Comparison of ENCODE assay signal across 10 cellular contexts in the genomic region with DNA sequence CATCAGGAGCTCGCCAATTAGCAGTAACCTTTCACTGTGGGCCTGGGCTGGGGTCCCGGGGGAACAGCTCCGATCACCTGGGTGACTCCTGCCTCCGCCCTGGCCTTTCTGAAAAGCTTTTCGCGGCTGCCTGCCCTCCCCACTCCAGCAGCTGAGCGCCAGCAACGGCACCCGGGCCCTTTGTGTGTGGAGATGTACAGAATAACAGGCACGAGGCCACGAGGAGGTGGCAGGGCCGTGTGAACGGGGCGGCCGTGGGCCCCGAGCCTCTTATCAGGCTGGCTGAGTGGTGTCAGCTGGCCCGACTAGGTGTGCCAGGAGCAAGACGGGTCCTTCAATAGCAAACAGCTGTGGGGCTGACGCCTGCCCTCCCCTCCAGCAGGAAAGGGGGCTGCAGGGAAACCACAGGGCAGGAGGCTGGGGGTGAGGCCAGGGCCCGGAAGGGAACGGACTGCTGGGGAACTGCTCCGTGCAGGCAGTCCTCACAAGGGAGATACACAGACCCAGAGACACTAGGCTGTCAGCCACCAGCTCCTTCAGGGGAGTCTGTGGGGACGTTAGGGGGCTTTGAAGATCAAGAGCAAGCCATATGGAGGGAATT. TPM values are rescaled to one million over a fixed set of nuclear protein-coding genes. Genes with fewer than 3 reads are reported as not detected.
DNase-seq lines count a peak whose midpoint lies in the region; ATAC-seq and TF ChIP-seq lines count a peak whose summit lies in the region.
"Had no signal": no experiment of that assay in that cellular context is flagged by ENCODE, and none has a peak within 500 bp of the region (broad histone marks: within the 10 kb centered on the region; RNA-seq: fewer than 3 reads in every experiment).

No MANE protein-coding gene starts in this region.

- peak overlapping the region; percentile 69 for H3K27ac ChIP-seq in CD4-positive, CD25-positive, alpha-beta regulatory T cell (ENCODE audit: insufficient read depth, low read length, poor library complexity, severe bottlenecking)
- no peak overlapping the region for H3K27ac ChIP-seq in HEK293 (ENCODE audit: extremely low read depth, low read depth, low read length)
- H3K27ac ChIP-seq in left lung = no peak overlapping the region

- H3K9me3 ChIP-seq in CD4-positive, CD25-positive, alpha-beta regulatory T cell (ENCODE audit: control insufficient read depth in 2 of 2, low read length in 2 of 2) = no peaks in the 10 kb centered on the region
- H3K9me3 ChIP-seq in HEK293 (ENCODE audit: control insufficient read depth, insufficient read depth, low read depth, low read length) (no peaks in the 10 kb centered on the region), left lung (no peaks in the 10 kb centered on the region)

- no peaks in the 10 kb centered on the region for H3K27me3 ChIP-seq in CD4-positive, CD25-positive, alpha-beta regulatory T cell (ENCODE audit: control insufficient read depth, insufficient read depth, low read length)
- peaks cover 0 to 17% of the 10 kb centered on the region in 2 donors for H3K27me3 ChIP-seq in left lung

- peak overlapping the region; percentile 27 to 70 (median 56) for H3K4me3 Mint-ChIP-seq in CD4-positive, CD25-positive, alpha-beta regulatory T cell
- H3K4me3 Mint-ChIP-seq in activated T-cell treated with anti-CD3 and anti-CD28 coated beads, Interleukin-2, amount 50 U/mL, for 24 hours = peak overlapping the region; percentile 41

- H3K4me1 ChIP-seq in CD4-positive, CD25-positive, alpha-beta regulatory T cell (ENCODE audit: control insufficient read depth, insufficient read depth, low read length, poor library complexity, severe bottlenecking) = peaks cover 83% of the 10 kb centered on the region
- H3K4me1 ChIP-seq in HEK293 (ENCODE audit: control insufficient read depth, insufficient read depth, low read length) (peaks cover 2% of the 10 kb centered on the region; the same call in 1 of the 2 replicates), left lung (peaks cover 4 to 34% of the 10 kb centered on the region in 2 donors)

- H3K27me3 Mint-ChIP-seq in CD4-positive, CD25-positive, alpha-beta regulatory T cell = no peaks in the 10 kb centered on the region
- H3K27me3 Mint-ChIP-seq in activated T-cell treated with anti-CD3 and anti-CD28 coated beads, Interleukin-2, amount 50 U/mL, for 24 hours = no peaks in the 10 kb centered on the region

- no peak for TF ChIP-seq CTCF in HEK293 (tag by site-specific recombination; IDR thresholded peaks at IDR 0.05)
- TF ChIP-seq CTCF in left lung (IDR thresholded peaks at IDR 0.05) = no peak

- peak; percentile 52 to 61 for ATAC-seq in CD4-positive, CD25-positive, alpha-beta regulatory T cell (ENCODE audit: low read depth in 2 of 2)
- peak; percentile 56 for ATAC-seq in left lung
- ATAC-seq in GM21526 (IDR thresholded peaks at IDR 0.05; ENCODE audit: low FRiP score, unreplicated experiment) = no peak

- intact Hi-C loops in left lung (cut with DNase I) = no loop called here

- H3K27ac Mint-ChIP-seq in CD4-positive, CD25-positive, alpha-beta regulatory T cell = peak overlapping the region; percentile 88 to 95 (median 95)
- peak overlapping the region; percentile 89 for H3K27ac Mint-ChIP-seq in activated T-cell treated with anti-CD3 and anti-CD28 coated beads, Interleukin-2, amount 50 U/mL, for 24 hours

- POLR2A ChIA-PET in HEK293 (lab: Yijun Ruan, JAX) = no interaction called here

- peak in 2 of 3 donors; percentile 27 to 53 for DNase-seq in CD4-positive, CD25-positive, alpha-beta regulatory T cell
- DNase-seq in activated T-cell treated with anti-CD3 and anti-CD28 coated beads, Interleukin-2, amount 50 U/mL, for 24 hours = peak; percentile 75
- peak in 1 of 2 donors; percentile 78 for DNase-seq in left lung
- DNase-seq in occipital lobe (lab: John Stamatoyannopoulos, UW) = no peak
- DNase-seq in amniotic stem cell (lab: John Stamatoyannopoulos, UW) = no peak
- DNase-seq in NOMO-1 treated with DMSO at 0.1 percent for 48 hours (lab: John Stamatoyannopoulos, UW; ENCODE audit: unreplicated experiment) = no peak
- DNase-seq: NCI-H774 had no signal

- H3K9me3 Mint-ChIP-seq in CD4-positive, CD25-positive, alpha-beta regulatory T cell = no peaks in the 10 kb centered on the region
- no peaks in the 10 kb centered on the region for H3K9me3 Mint-ChIP-seq in activated T-cell treated with anti-CD3 and anti-CD28 coated beads, Interleukin-2, amount 50 U/mL, for 24 hours

- peaks cover 28% of the 10 kb centered on the region for H3K36me3 Mint-ChIP-seq in CD4-positive, CD25-positive, alpha-beta regulatory T cell
- peaks cover 4% of the 10 kb centered on the region for H3K36me3 Mint-ChIP-seq in activated T-cell treated with anti-CD3 and anti-CD28 coated beads, Interleukin-2, amount 50 U/mL, for 24 hours (ENCODE audit: low read depth)

- CTCF ChIA-PET in HEK293 (lab: Yijun Ruan, JAX) = interaction anchor here (11.1 kb wide), 1 partner anchor 124 kb away, joined by 204 read pairs; no protein-coding TSS in a partner anchor

- peaks cover 13% of the 10 kb centered on the region for H3K36me3 ChIP-seq in CD4-positive, CD25-positive, alpha-beta regulatory T cell (ENCODE audit: control insufficient read depth, insufficient read depth, low read length)
- H3K36me3 ChIP-seq in HEK293 (ENCODE audit: control insufficient read depth in 2 of 2, insufficient read depth in 1 of 2, low read length in 2 of 2) (no peaks in the 10 kb centered on the region), left lung (no peaks in the 10 kb centered on the region)

- H3K4me1 Mint-ChIP-seq in CD4-positive, CD25-positive, alpha-beta regulatory T cell = peaks cover 9 to 95% (median 57%) of the 10 kb centered on the region in 4 donors
- peaks cover 83% of the 10 kb centered on the region for H3K4me1 Mint-ChIP-seq in activated T-cell treated with anti-CD3 and anti-CD28 coated beads, Interleukin-2, amount 50 U/mL, for 24 hours (ENCODE audit: low read depth)

- H3K4me3 ChIP-seq in CD4-positive, CD25-positive, alpha-beta regulatory T cell (ENCODE audit: low read depth, low read length) = no peak overlapping the region
- no peak overlapping the region for H3K4me3 ChIP-seq in HEK293 (ENCODE audit: low read depth, low read length)
- H3K4me3 ChIP-seq in left lung = no peak overlapping the region
- H3K4me3 ChIP-seq: lung had no signal

TF ChIP-seq in HEK293, 187 proteins besides CTCF, POLR2A, EP300 and RAD21:
- TF ChIP-seq ZNF692 (tag by site-specific recombination; IDR thresholded peaks at IDR 0.05) (peak; percentile 46; the same call in 1 of the 2 replicates), GLIS1 (tag by site-specific recombination; IDR thresholded peaks at IDR 0.05) (no peak)

RNA-seq across cellular contexts. Expression of gene NOL4L, which starts 56.7 kb away (rescaled TPM):
- total RNA-seq in CD4-positive, CD25-positive, alpha-beta regulatory T cell = 84.8 TPM
- 10 to 100 TPM in 3 of 4 donors, 1 to 10 TPM in 1; 7.1 to 11.4 (median 10.6) TPM for polyA plus RNA-seq in CD4-positive, CD25-positive, alpha-beta regulatory T cell
- total RNA-seq in left lung (10 to 100 TPM; 16.7 to 19.2 TPM), occipital lobe (12.2 TPM)

Comparison
In these comparisons a context has a peak if more than half of its experiments do, and no peak if none do; other contexts are left out.
1. DNase-seq: peak in CD4-positive, CD25-positive, alpha-beta regulatory T cell (2 of 3) and activated T-cell treated with anti-CD3 and anti-CD28 coated beads, Interleukin-2, amount 50 U/mL, for 24 hours (single experiment); none in occipital lobe (single experiment), amniotic stem cell (single experiment) and NOMO-1 treated with DMSO at 0.1 percent for 48 hours (single experiment).